1 cellular context compared by ENCODE assay signal in genomic region chr11:63560506-63561179, GRCh38.
TF ChIP-seq lines count a peak whose summit lies in the region.

No MANE protein-coding gene starts in this region.

TF ChIP-seq in GM23338, 12 proteins besides CTCF, POLR2A, EP300 and RAD21 (continued from another document):
- TF ChIP-seq ZNF462 (CRISPR knock-in tag; IDR thresholded peaks at IDR 0.05), result no peak
- TF ChIP-seq STAT1 (IDR thresholded peaks at IDR 0.05; ENCODE audit: unreplicated experiment), result no peak
- TF ChIP-seq ZNF114 (CRISPR knock-in tag; IDR thresholded peaks at IDR 0.05), result no peak
- TF ChIP-seq JUNB (IDR thresholded peaks at IDR 0.05; ENCODE audit: unreplicated experiment), result no peak
- no peak for TF ChIP-seq POLR2AphosphoS5 (IDR thresholded peaks at IDR 0.05; ENCODE audit: low read depth)
- TF ChIP-seq CREB1 (CRISPR knock-in tag; IDR thresholded peaks at IDR 0.05; ENCODE audit: low read depth), result no peak
- TF ChIP-seq EZH2phosphoT487 (IDR thresholded peaks at IDR 0.05; ENCODE audit: unreplicated experiment), result no peak
- TF ChIP-seq ETS1 (IDR thresholded peaks at IDR 0.05), result no peak
